ENCODE assay signal across 18 cellular contexts in genomic region chr16:86676216-86676800, GRCh38.
DNase-seq lines count a peak whose midpoint lies in the region; ATAC-seq, FAIRE-seq and TF ChIP-seq lines count a peak whose summit lies in the region.
"Had no signal": no experiment of that assay in that cellular context is flagged by ENCODE, and none has a peak within 500 bp of the region (broad histone marks: within the 10 kb centered on the region; RNA-seq: fewer than 3 reads in every experiment).

No MANE protein-coding gene starts in this region.

- dilution Hi-C loops in keratinocyte (cut with MboI; ENCODE audit: extremely low pct_ligation_motif_present, low sequenced_read_pairs), result no loop called here

- no peaks in the 10 kb centered on the region for H3K27me3 Mint-ChIP-seq in effector memory CD8-positive, alpha-beta T cell
- H3K27me3 Mint-ChIP-seq in activated T-helper 2 cell treated with anti-CD3 and anti-CD28 coated beads, Interferon-gamma antibody, Interleukin-2, Interleukin-4, amounts not matched to agents 10 μg/mL and 5 μg/mL and 100 μg/mL, durations not matched to agents 14 hours and 24 hours and 36 hours (ENCODE audit: low read depth), result peaks cover 3% of the 10 kb centered on the region
- H3K27me3 Mint-ChIP-seq: activated naive CD8-positive, alpha-beta T cell had no signal

- H3K4me2 ChIP-seq in keratinocyte (ENCODE audit: control insufficient read depth, extremely low read depth, insufficient read depth, low read depth, low read length), result peak overlapping the region; percentile 52

- H3K36me3 ChIP-seq in keratinocyte (ENCODE audit: control insufficient read depth in 2 of 2, extremely low read depth in 1 of 2, insufficient read depth in 2 of 2, low read length in 2 of 2) (no peaks in the 10 kb centered on the region), A673 (ENCODE audit: insufficient read depth, low read length, poor library complexity, severe bottlenecking) (no peaks in the 10 kb centered on the region)
- H3K36me3 ChIP-seq: prostate gland had no signal

- H3K9me3 ChIP-seq in keratinocyte (ENCODE audit: control insufficient read depth, low read depth, low read length) (peaks cover 2% of the 10 kb centered on the region), A673 (ENCODE audit: low read depth, low read length, poor library complexity, severe bottlenecking) (no peaks in the 10 kb centered on the region)
- H3K9me3 ChIP-seq: prostate gland had no signal

- H3K79me2 ChIP-seq in keratinocyte (ENCODE audit: control insufficient read depth, insufficient read depth, low read length), result no peaks in the 10 kb centered on the region

- no peak overlapping the region for H3K9ac ChIP-seq in keratinocyte (ENCODE audit: control insufficient read depth, extremely low read depth, insufficient read depth, low read length)

- H3K4me1 Mint-ChIP-seq in effector memory CD8-positive, alpha-beta T cell (ENCODE audit: low read depth in 2 of 2), result no peaks in the 10 kb centered on the region
- H3K4me1 Mint-ChIP-seq in activated T-helper 2 cell treated with anti-CD3 and anti-CD28 coated beads, Interferon-gamma antibody, Interleukin-2, Interleukin-4, amounts not matched to agents 10 μg/mL and 5 μg/mL and 100 μg/mL, durations not matched to agents 14 hours and 24 hours and 36 hours (ENCODE audit: low read depth), result no peaks in the 10 kb centered on the region

- H3K4me1 ChIP-seq in keratinocyte (ENCODE audit: control insufficient read depth, extremely low read depth, insufficient read depth, low read length), result peaks cover 26% of the 10 kb centered on the region
- peaks cover 14% of the 10 kb centered on the region for H3K4me1 ChIP-seq in A673 (ENCODE audit: insufficient read depth, low read length, poor library complexity, severe bottlenecking)
- H3K4me1 ChIP-seq: prostate gland had no signal

- H3K9me1 ChIP-seq in keratinocyte (ENCODE audit: control insufficient read depth, extremely low read depth, insufficient read depth, low read length), result no peaks in the 10 kb centered on the region

- H3K9me3 Mint-ChIP-seq in effector memory CD8-positive, alpha-beta T cell, result no peaks in the 10 kb centered on the region
- peaks cover 6% of the 10 kb centered on the region for H3K9me3 Mint-ChIP-seq in activated T-helper 2 cell treated with anti-CD3 and anti-CD28 coated beads, Interferon-gamma antibody, Interleukin-2, Interleukin-4, amounts not matched to agents 10 μg/mL and 5 μg/mL and 100 μg/mL, durations not matched to agents 14 hours and 24 hours and 36 hours

- CTCF ChIA-PET in A673 (lab: Charles Lee), result no interaction called here

- ATAC-seq in effector memory CD8-positive, alpha-beta T cell (replicated peaks), result no peak

- no peak overlapping the region for H3K4me3 ChIP-seq in AG10803 (ENCODE audit: low read length)
- H3K4me3 ChIP-seq in cardiac fibroblast (replicated peaks in 1 of 2; ENCODE audit: low read depth in 2 of 2, low read length in 2 of 2), result no peak overlapping the region
- H3K4me3 ChIP-seq in keratinocyte (ENCODE audit: control insufficient read depth in 2 of 3, extremely low read depth in 1 of 3, insufficient read depth in 2 of 3, low read depth in 1 of 3, low read length in 3 of 3), result no peak overlapping the region
- H3K4me3 ChIP-seq in A673 (ENCODE audit: low read depth, low read length, poor library complexity, severe bottlenecking), result no peak overlapping the region
- H3K4me3 ChIP-seq: prostate gland had no signal

- H4K20me1 ChIP-seq in keratinocyte (ENCODE audit: control insufficient read depth, extremely low read depth, insufficient read depth, low read length), result no peaks in the 10 kb centered on the region

- no peak for TF ChIP-seq CTCF in AG10803 (conservative IDR thresholded peaks at IDR 0.05; ENCODE audit: low read length)
- TF ChIP-seq CTCF in cardiac fibroblast (IDR thresholded peaks at IDR 0.05; ENCODE audit: low read depth, low read length), result no peak
- TF ChIP-seq CTCF in keratinocyte (optimal IDR thresholded peaks at IDR 0.05 in 1 of 3, IDR thresholded peaks at IDR 0.05 in 1 of 3, conservative IDR thresholded peaks at IDR 0.05 in 1 of 3; ENCODE audit: extremely low read depth in 1 of 3, insufficient read depth in 2 of 3, low read length in 3 of 3), result no peak
- TF ChIP-seq CTCF in A673 (conservative IDR thresholded peaks at IDR 0.05; ENCODE audit: low read depth, low read length), result no peak

- no peak overlapping the region for H2AFZ ChIP-seq in keratinocyte (ENCODE audit: control insufficient read depth, low read length)

- H3K36me3 Mint-ChIP-seq in effector memory CD8-positive, alpha-beta T cell (ENCODE audit: insufficient read depth), result no peaks in the 10 kb centered on the region
- no peaks in the 10 kb centered on the region for H3K36me3 Mint-ChIP-seq in activated T-helper 2 cell treated with anti-CD3 and anti-CD28 coated beads, Interferon-gamma antibody, Interleukin-2, Interleukin-4, amounts not matched to agents 10 μg/mL and 5 μg/mL and 100 μg/mL, durations not matched to agents 14 hours and 24 hours and 36 hours (ENCODE audit: low read depth)
- H3K36me3 Mint-ChIP-seq: activated naive CD8-positive, alpha-beta T cell had no signal

- peak; percentile 64 for DNase-seq in AG10803 (ENCODE audit: low read depth)
- peak; percentile 89 for DNase-seq in M059J (ENCODE audit: low read depth)
- peak; percentile 40 to 92 for DNase-seq in cardiac fibroblast (ENCODE audit: low read depth in 2 of 2)
- peak; percentile 62 for DNase-seq in keratinocyte (ENCODE audit: low read depth, low spot score)
- no peak for DNase-seq in A673 (ENCODE audit: low spot score)
- no peak for DNase-seq in effector memory CD8-positive, alpha-beta T cell
- DNase-seq in NCI-H1436 (lab: John Stamatoyannopoulos, UW), result no peak
- DNase-seq in activated T-helper 2 cell treated with anti-CD3 and anti-CD28 coated beads, Interferon-gamma antibody, Interleukin-2, Interleukin-4, amounts not matched to agents 10 μg/mL and 5 μg/mL and 100 μg/mL, durations not matched to agents 14 hours and 24 hours and 36 hours (ENCODE audit: low spot score), result no peak
- DNase-seq: AML-193, DMS153, KBM-7, NCI-H187 treated with DMSO at 0.1 percent for 48 hours had no signal

- H3K4me3 Mint-ChIP-seq in effector memory CD8-positive, alpha-beta T cell, result no peak overlapping the region
- H3K4me3 Mint-ChIP-seq in activated T-helper 2 cell treated with anti-CD3 and anti-CD28 coated beads, Interferon-gamma antibody, Interleukin-2, Interleukin-4, amounts not matched to agents 10 μg/mL and 5 μg/mL and 100 μg/mL, durations not matched to agents 14 hours and 24 hours and 36 hours (ENCODE audit: low read depth), result no peak overlapping the region
- H3K4me3 Mint-ChIP-seq: activated naive CD8-positive, alpha-beta T cell had no signal

- no peak overlapping the region for H3K27ac Mint-ChIP-seq in effector memory CD8-positive, alpha-beta T cell
- H3K27ac Mint-ChIP-seq in activated T-helper 2 cell treated with anti-CD3 and anti-CD28 coated beads, Interferon-gamma antibody, Interleukin-2, Interleukin-4, amounts not matched to agents 10 μg/mL and 5 μg/mL and 100 μg/mL, durations not matched to agents 14 hours and 24 hours and 36 hours, result no peak overlapping the region
- H3K27ac Mint-ChIP-seq: activated naive CD8-positive, alpha-beta T cell had no signal

- H3K27ac ChIP-seq in keratinocyte (ENCODE audit: control insufficient read depth, insufficient read depth, low read length) (peak overlapping the region; percentile 35), A673 (ENCODE audit: low read depth, low read length, poor library complexity, severe bottlenecking) (no peak overlapping the region)
- H3K27ac ChIP-seq: prostate gland, VCaP had no signal

- FAIRE-seq in keratinocyte (lab: Jason Lieb, UNC), result peak; percentile 98
- FAIRE-seq: colon, GM12891, GM19239 had no signal

- no peaks in the 10 kb centered on the region for H3K27me3 ChIP-seq in keratinocyte (ENCODE audit: control insufficient read depth, extremely low read depth, insufficient read depth, low read length)
- peaks cover 74% of the 10 kb centered on the region for H3K27me3 ChIP-seq in A673 (replicated peaks; ENCODE audit: insufficient read depth, low read depth, low read length, poor library complexity)

- BruUV-seq in A673 (replicated peaks; lab: Mats Ljungman, UMichigan), result no TSS peak

- intact Hi-C loops in A673 (cut with micrococcal nuclease; ENCODE audit: unreplicated experiment), result no loop called here
- intact Hi-C loops in activated T-helper 2 cell treated with anti-CD3 and anti-CD28 coated beads, Interferon-gamma antibody, Interleukin-2, Interleukin-4, amounts not matched to agents 10 μg/mL and 5 μg/mL and 100 μg/mL, durations not matched to agents 14 hours and 24 hours and 36 hours (cut with micrococcal nuclease), result no loop called here

- POLR2A ChIA-PET in A673 (lab: Charles Lee; ENCODE audit: low non-redundant PET), result no interaction called here

Comparison
In these comparisons a context has a peak if more than half of its experiments do, and no peak if none do; other contexts are left out.
1. DNase-seq: peak in AG10803 (single experiment), M059J (single experiment), cardiac fibroblast (2 of 2) and keratinocyte (single experiment); none in A673 (single experiment), effector memory CD8-positive, alpha-beta T cell (0 of 3), NCI-H1436 (single experiment) and activated T-helper 2 cell treated with anti-CD3 and anti-CD28 coated beads, Interferon-gamma antibody, Interleukin-2, Interleukin-4, amounts not matched to agents 10 μg/mL and 5 μg/mL and 100 μg/mL, durations not matched to agents 14 hours and 24 hours and 36 hours (single experiment).